Comparison of ENCODE assay signal across 9 cellular contexts in the genomic region with DNA sequence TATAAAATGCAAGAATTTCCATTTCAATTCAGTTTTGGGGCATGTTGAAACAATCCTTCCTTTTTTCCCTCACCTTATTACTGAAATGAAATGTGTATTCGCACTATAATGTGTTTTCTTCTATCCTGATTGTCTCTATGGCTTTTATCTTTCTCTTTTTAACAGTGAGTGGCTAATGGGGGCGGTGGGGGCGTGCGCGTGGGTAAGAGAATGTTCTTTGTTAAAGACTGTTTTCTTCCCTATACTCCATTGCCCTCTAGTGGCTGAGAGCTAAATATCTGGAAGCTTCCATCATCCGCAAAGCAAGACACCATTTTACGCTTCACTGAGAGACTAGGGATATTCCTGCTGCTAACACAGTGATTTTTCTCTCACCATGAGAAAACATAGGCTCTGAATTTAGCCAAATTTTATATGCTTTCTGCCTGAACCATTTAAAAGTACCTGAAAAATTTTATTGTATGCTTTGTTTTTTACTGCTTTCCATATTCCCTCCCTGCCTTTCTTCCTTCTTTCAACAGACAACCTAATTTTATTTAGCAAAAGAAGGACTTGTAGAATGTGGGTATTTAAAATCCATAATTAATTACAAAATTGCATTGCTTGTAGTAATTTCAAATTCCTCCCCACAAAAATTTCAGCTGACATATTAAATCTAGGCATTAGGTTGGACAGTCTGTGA.
DNase-seq lines count a peak whose midpoint lies in the region; ATAC-seq lines count a peak whose summit lies in the region.
"Had no signal": no experiment of that assay in that cellular context is flagged by ENCODE, and none has a peak within 500 bp of the region (broad histone marks: within the 10 kb centered on the region; RNA-seq: fewer than 3 reads in every experiment).

No MANE protein-coding gene starts in this region.

- no peak overlapping the region for H4K8ac ChIP-seq in trophoblast cell (ENCODE audit: low read depth, low read length)

- peak; percentile 75 for ATAC-seq in GM19468 (IDR thresholded peaks at IDR 0.05; ENCODE audit: extremely low read depth, unreplicated experiment)
- peak; percentile 91 for ATAC-seq in Right ventricle myocardium superior (ENCODE audit: poor library complexity)

- H3K14ac ChIP-seq in trophoblast cell (ENCODE audit: low read length): no peak overlapping the region

- no peaks in the 10 kb centered on the region for H3K4me1 ChIP-seq in trophoblast cell (ENCODE audit: control insufficient read depth in 1 of 2, insufficient read depth in 2 of 2, low read length in 2 of 2)

- no peak overlapping the region for H4K12ac ChIP-seq in trophoblast cell (ENCODE audit: low read depth, low read length)

- no peaks in the 10 kb centered on the region for H3K36me3 Mint-ChIP-seq in activated naive CD8-positive, alpha-beta T cell treated with anti-CD3 and anti-CD28 coated beads for 36 hours
- H3K36me3 Mint-ChIP-seq: activated naive CD4-positive, alpha-beta T cell treated with anti-CD3 and anti-CD28 coated beads, Interleukin-2, amount 50 U/mL, for 72 hours had no signal

- H4K91ac ChIP-seq in trophoblast cell (ENCODE audit: low read depth, low read length): no peak overlapping the region

- no peak overlapping the region for H3K4me2 ChIP-seq in trophoblast cell (ENCODE audit: low read length)

- H3K27ac Mint-ChIP-seq in activated naive CD8-positive, alpha-beta T cell treated with anti-CD3 and anti-CD28 coated beads for 36 hours: no peak overlapping the region
- H3K27ac Mint-ChIP-seq: activated naive CD4-positive, alpha-beta T cell treated with anti-CD3 and anti-CD28 coated beads, Interleukin-2, amount 50 U/mL, for 72 hours had no signal

- H3K36me3 ChIP-seq in trophoblast cell (ENCODE audit: control insufficient read depth in 1 of 2, insufficient read depth in 2 of 2, low read length in 2 of 2): no peaks in the 10 kb centered on the region

- no peaks in the 10 kb centered on the region for H3K27me3 ChIP-seq in trophoblast cell (ENCODE audit: insufficient read depth, low read length)

- no peak overlapping the region for H3K9ac ChIP-seq in trophoblast cell (ENCODE audit: low read length)

- H3K9me3 ChIP-seq in trophoblast cell (ENCODE audit: insufficient read depth, low read depth, low read length): no peaks in the 10 kb centered on the region

- no peak overlapping the region for H2BK5ac ChIP-seq in trophoblast cell (ENCODE audit: low read depth, low read length, poor library complexity)

- peak; percentile 77 for DNase-seq in DMS53 (lab: John Stamatoyannopoulos, UW)
- DNase-seq in HK-2 (ENCODE audit: unreplicated experiment): peak; percentile 42
- peak; percentile 51 for DNase-seq in NCI-H82 treated with DMSO at 0.1 percent for 48 hours (lab: John Stamatoyannopoulos, UW; ENCODE audit: unreplicated experiment)
- peak; percentile 4 for DNase-seq in activated naive CD8-positive, alpha-beta T cell treated with anti-CD3 and anti-CD28 coated beads for 36 hours
- DNase-seq in Right ventricle myocardium superior: peak; percentile 62
- peak; percentile 23 to 79 for DNase-seq in trophoblast cell
- no peak for DNase-seq in NCI-H2196 treated with DMSO at 0.1 percent for 48 hours (lab: John Stamatoyannopoulos, UW; ENCODE audit: unreplicated experiment)

- no peak overlapping the region for H3K27ac ChIP-seq in trophoblast cell (ENCODE audit: low read depth, low read length)

- H3K79me1 ChIP-seq in trophoblast cell (ENCODE audit: low read length): no peaks in the 10 kb centered on the region

- no peaks in the 10 kb centered on the region for H3K9me3 Mint-ChIP-seq in activated naive CD8-positive, alpha-beta T cell treated with anti-CD3 and anti-CD28 coated beads for 36 hours
- H3K9me3 Mint-ChIP-seq: activated naive CD4-positive, alpha-beta T cell treated with anti-CD3 and anti-CD28 coated beads, Interleukin-2, amount 50 U/mL, for 72 hours had no signal

- H3K4me3 Mint-ChIP-seq in activated naive CD8-positive, alpha-beta T cell treated with anti-CD3 and anti-CD28 coated beads for 36 hours: no peak overlapping the region

- no peak overlapping the region for H3K23ac ChIP-seq in trophoblast cell (ENCODE audit: low read length)

- no peak overlapping the region for H2AFZ ChIP-seq in trophoblast cell (ENCODE audit: insufficient read depth, low read length, poor library complexity)

- no peak overlapping the region for H3K18ac ChIP-seq in trophoblast cell (ENCODE audit: low read length)

- H3K79me2 ChIP-seq in trophoblast cell (ENCODE audit: control insufficient read depth, insufficient read depth, low read length, poor library complexity): no peaks in the 10 kb centered on the region

- no peak overlapping the region for H3K4ac ChIP-seq in trophoblast cell (ENCODE audit: low read depth, low read length)

- no peak overlapping the region for H3K4me3 ChIP-seq in trophoblast cell (ENCODE audit: low read depth, low read length)

- H3K4me1 Mint-ChIP-seq in activated naive CD8-positive, alpha-beta T cell treated with anti-CD3 and anti-CD28 coated beads for 36 hours: peaks cover 2% of the 10 kb centered on the region

- H2BK120ac ChIP-seq in trophoblast cell (ENCODE audit: insufficient read depth, low read length, poor library complexity): no peak overlapping the region

- peaks cover 12% of the 10 kb centered on the region for H3K27me3 Mint-ChIP-seq in activated naive CD8-positive, alpha-beta T cell treated with anti-CD3 and anti-CD28 coated beads for 36 hours

- H2AK5ac ChIP-seq in trophoblast cell (ENCODE audit: low read length): no peak overlapping the region

- no CpG with 5 or more reads among the region's 7 CpGs for WGBS in trophoblast cell (ENCODE audit: extremely low coverage, insufficient coverage, insufficient read length)

- no peak overlapping the region for H2BK12ac ChIP-seq in trophoblast cell (ENCODE audit: low read length)

- intact Hi-C loops in Right ventricle myocardium superior (cut with DNase I): loop anchor here (10.0 kb wide), 1 partner anchor 764 kb away; no protein-coding TSS in a partner anchor
